Comparison of ENCODE assay signal across 26 cellular contexts in genomic region chr13:44337581-44337980, GRCh38. TPM values are rescaled to one million over a fixed set of nuclear protein-coding genes. Genes with fewer than 3 reads are reported as not detected.
"Had no signal": no experiment of that assay in that cellular context is flagged by ENCODE, and none has a peak within 500 bp of the region (broad histone marks: within the 10 kb centered on the region; RNA-seq: fewer than 3 reads in every experiment).

No MANE protein-coding gene starts in this region.

- H3K36me3 Mint-ChIP-seq: naive thymus-derived CD4-positive, alpha-beta T cell; stimulated activated naive B cell treated with anti-CD40 and anti-IgM and Interleukin-4, amounts not matched to agents 10 μg/mL and 1 μg/mL and 100 μg/mL, for 72 hours had no signal

- H3K27ac Mint-ChIP-seq: activated B cell treated with CpG ODN at 0.5 μM for 24 hours; activated T-helper 1 cell treated with anti-CD3 and anti-CD28 coated beads, Interleukin-12 subunit alpha, Interleukin-12 subunit beta, Interleukin-2, Interleukin-4 antibody, amounts not matched to agents 30 ng/mL and 10 ng/mL and 1 ng/mL, durations not matched to agents 14 hours and 24 hours and 36 hours; stimulated activated naive B cell treated with anti-CD40 and anti-IgM and Interleukin-4, amounts not matched to agents 10 μg/mL and 1 μg/mL and 100 μg/mL, for 72 hours; T-helper 2 cell treated with Interferon-gamma antibody and Interleukin-4, amounts not matched to agents 5 μg/mL and 100 μg/mL, for 36 hours had no signal

- H3K9me3 Mint-ChIP-seq: activated B cell treated with CpG ODN at 0.5 μM for 24 hours; T-helper 2 cell treated with Interferon-gamma antibody and Interleukin-4, amounts not matched to agents 5 μg/mL and 100 μg/mL, for 36 hours had no signal

- H3K4me3 Mint-ChIP-seq: activated B cell treated with CpG ODN at 0.5 μM for 24 hours; activated T-helper 1 cell treated with anti-CD3 and anti-CD28 coated beads, Interleukin-12 subunit alpha, Interleukin-12 subunit beta, Interleukin-2, Interleukin-4 antibody, amounts not matched to agents 30 ng/mL and 10 ng/mL and 1 ng/mL, durations not matched to agents 14 hours and 24 hours and 36 hours; naive thymus-derived CD4-positive, alpha-beta T cell; stimulated activated naive B cell treated with anti-CD40 and anti-IgM and Interleukin-4, amounts not matched to agents 10 μg/mL and 1 μg/mL and 100 μg/mL, for 72 hours; T-helper 2 cell treated with Interferon-gamma antibody and Interleukin-4, amounts not matched to agents 5 μg/mL and 100 μg/mL, for 36 hours had no signal

- H3K4me1 Mint-ChIP-seq: activated B cell treated with CpG ODN at 0.5 μM for 24 hours; stimulated activated naive B cell treated with anti-CD40 and anti-IgM and Interleukin-4, amounts not matched to agents 10 μg/mL and 1 μg/mL and 100 μg/mL, for 72 hours had no signal

- DNase-seq: activated B cell treated with CpG ODN at 0.5 μM for 24 hours; activated gamma-delta T cell; activated naive CD4-positive, alpha-beta T cell treated with anti-CD3 and anti-CD28 coated beads, Interleukin-2, amount 50 U/mL, for 16 hours; activated T-cell treated with anti-CD3 and anti-CD28 coated beads for 4 hours; aorta; body of pancreas; dermis blood vessel endothelial cell; effector CD4-positive, alpha-beta T cell; esophagus squamous epithelium; foreskin melanocyte; heart right ventricle; midbrain; naive thymus-derived CD4-positive, alpha-beta T cell; ovary; retina; sigmoid colon; small intestine; stimulated activated CD4-positive, alpha-beta T cell treated with anti-CD3 and anti-CD28 coated beads, Interleukin-4, amount 100 ng/mL, for 4 hours; stimulated activated CD8-positive, alpha-beta memory T cell treated with anti-CD3 and anti-CD28 coated beads, Interleukin-4, amount 100 ng/mL, for 48 hours; stimulated activated naive B cell treated with anti-CD40 and anti-IgM and Interleukin-4, amounts not matched to agents 10 μg/mL and 1 μg/mL and 100 μg/mL, for 72 hours; T-helper 1 cell; testis; transverse colon; uterus had no signal

- H3K27me3 Mint-ChIP-seq: activated B cell treated with CpG ODN at 0.5 μM for 24 hours; stimulated activated naive B cell treated with anti-CD40 and anti-IgM and Interleukin-4, amounts not matched to agents 10 μg/mL and 1 μg/mL and 100 μg/mL, for 72 hours had no signal

- ATAC-seq: body of pancreas; heart right ventricle; naive thymus-derived CD4-positive, alpha-beta T cell; stimulated activated naive B cell treated with anti-CD40 and anti-IgM and Interleukin-4, amounts not matched to agents 10 μg/mL and 1 μg/mL and 100 μg/mL, for 72 hours had no signal

RNA-seq across cellular contexts. Expression of gene SERP2, which starts 36.0 kb away (rescaled TPM):
- total RNA-seq: activated T-helper 1 cell treated with anti-CD3 and anti-CD28 coated beads, Interleukin-12 subunit alpha, Interleukin-12 subunit beta, Interleukin-2, Interleukin-4 antibody, amounts not matched to agents 30 ng/mL and 10 ng/mL and 1 ng/mL, durations not matched to agents 14 hours and 24 hours and 36 hours had no signal
